Comparison of ENCODE assay signal across 1 cellular context in the genomic region with DNA sequence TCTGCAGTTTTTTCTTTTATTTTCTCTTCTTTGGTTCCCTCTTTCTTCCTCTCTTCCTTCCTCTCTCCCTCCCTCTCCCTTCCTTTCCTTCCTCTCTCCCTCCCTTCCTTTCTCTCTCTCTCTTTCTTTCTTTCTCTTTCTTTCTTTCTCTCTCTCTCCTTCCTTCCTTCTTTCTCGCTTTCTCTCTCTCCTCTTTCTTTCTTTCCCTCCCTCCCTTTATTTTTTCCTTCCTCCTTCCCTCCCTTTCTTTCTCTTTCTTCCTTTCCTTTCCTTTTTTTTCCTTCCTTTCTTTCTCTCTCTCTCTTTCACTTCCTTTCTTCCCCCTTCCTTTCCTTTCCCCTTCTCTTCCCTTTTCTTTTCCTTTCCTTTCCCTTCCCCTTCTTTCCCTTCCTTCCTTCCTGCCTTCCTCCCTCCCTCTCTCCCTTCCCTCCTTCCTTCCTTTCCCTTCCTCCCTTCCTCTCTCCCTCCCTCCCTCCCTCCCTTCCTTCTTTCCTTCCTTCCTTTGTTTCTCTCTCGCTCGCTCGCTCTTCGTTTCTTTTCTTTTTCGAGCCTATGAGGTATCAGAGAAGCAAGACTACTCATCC.
TF ChIP-seq lines count a peak whose summit lies in the region.

No MANE protein-coding gene starts in this region.

TF ChIP-seq in K562, 482 proteins besides CTCF, POLR2A, EP300 and RAD21 (continues in another document):
- TF ChIP-seq, protein P1, sequence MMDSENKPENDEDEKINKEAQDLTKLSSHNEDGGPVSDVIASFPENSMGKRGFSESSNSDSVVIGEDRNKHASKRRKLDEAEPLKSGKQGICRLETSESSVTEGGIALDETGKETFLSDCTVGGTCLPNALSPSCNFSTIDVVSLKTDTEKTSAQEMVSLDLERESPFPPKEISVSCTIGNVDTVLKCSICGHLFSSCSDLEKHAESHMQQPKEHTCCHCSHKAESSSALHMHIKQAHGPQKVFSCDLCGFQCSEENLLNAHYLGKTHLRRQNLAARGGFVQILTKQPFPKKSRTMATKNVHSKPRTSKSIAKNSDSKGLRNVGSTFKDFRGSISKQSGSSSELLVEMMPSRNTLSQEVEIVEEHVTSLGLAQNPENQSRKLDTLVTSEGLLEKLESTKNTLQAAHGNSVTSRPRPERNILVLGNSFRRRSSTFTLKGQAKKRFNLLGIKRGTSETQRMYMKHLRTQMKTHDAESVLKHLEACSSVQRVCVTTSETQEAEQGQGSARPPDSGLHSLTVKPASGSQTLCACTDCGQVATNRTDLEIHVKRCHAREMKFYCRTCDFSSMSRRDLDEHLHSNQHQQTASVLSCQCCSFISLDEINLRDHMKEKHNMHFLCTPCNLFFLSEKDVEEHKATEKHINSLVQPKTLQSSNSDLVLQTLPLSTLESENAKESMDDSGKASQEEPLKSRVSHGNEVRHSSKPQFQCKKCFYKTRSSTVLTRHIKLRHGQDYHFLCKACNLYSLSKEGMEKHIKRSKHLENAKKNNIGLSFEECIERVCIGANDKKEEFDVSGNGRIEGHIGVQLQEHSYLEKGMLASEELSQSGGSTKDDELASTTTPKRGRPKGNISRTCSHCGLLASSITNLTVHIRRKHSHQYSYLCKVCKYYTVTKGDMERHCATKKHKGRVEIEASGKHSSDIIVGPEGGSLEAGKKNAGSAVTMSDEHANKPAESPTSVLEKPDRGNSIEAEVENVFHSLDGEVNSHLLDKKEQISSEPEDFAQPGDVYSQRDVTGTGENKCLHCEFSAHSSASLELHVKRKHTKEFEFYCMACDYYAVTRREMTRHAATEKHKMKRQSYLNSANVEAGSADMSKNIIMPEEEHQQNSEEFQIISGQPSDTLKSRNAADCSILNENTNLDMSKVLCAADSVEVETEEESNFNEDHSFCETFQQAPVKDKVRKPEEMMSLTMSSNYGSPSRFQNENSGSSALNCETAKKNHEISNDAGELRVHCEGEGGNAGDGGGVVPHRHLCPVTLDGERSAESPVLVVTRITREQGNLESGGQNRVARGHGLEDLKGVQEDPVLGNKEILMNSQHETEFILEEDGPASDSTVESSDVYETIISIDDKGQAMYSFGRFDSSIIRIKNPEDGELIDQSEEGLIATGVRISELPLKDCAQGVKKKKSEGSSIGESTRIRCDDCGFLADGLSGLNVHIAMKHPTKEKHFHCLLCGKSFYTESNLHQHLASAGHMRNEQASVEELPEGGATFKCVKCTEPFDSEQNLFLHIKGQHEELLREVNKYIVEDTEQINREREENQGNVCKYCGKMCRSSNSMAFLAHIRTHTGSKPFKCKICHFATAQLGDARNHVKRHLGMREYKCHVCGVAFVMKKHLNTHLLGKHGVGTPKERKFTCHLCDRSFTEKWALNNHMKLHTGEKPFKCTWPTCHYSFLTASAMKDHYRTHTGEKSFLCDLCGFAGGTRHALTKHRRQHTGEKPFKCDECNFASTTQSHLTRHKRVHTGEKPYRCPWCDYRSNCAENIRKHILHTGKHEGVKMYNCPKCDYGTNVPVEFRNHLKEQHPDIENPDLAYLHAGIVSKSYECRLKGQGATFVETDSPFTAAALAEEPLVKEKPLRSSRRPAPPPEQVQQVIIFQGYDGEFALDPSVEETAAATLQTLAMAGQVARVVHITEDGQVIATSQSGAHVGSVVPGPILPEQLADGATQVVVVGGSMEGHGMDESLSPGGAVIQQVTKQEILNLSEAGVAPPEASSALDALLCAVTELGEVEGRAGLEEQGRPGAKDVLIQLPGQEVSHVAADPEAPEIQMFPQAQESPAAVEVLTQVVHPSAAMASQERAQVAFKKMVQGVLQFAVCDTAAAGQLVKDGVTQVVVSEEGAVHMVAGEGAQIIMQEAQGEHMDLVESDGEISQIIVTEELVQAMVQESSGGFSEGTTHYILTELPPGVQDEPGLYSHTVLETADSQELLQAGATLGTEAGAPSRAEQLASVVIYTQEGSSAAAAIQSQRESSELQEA (IDR thresholded peaks at IDR 0.05; ENCODE audit: low read depth), result no peak
- TF ChIP-seq NR2C1 (IDR thresholded peaks at IDR 0.05) (no peak), NR2C1 (tag; IDR thresholded peaks at IDR 0.05) (no peak), THRAP3 (IDR thresholded peaks at IDR 0.05; ENCODE audit: borderline replicate concordance) (peak; percentile 52; the same call in 1 of the 2 replicates), ZNF79 (CRISPR knock-in tag; IDR thresholded peaks at IDR 0.05; ENCODE audit: low read depth) (no peak), ZC3H4 (CRISPR knock-in tag; IDR thresholded peaks at IDR 0.05; ENCODE audit: borderline replicate concordance) (no peak), ZC3H11A (IDR thresholded peaks at IDR 0.05; ENCODE audit: low read depth, low read length) (no peak), TBP (optimal IDR thresholded peaks at IDR 0.05; ENCODE audit: low read depth, low read length) (no peak), MTA2 (IDR thresholded peaks at IDR 0.05; ENCODE audit: low read depth) (0 out of 2 replicates have a peak, but pooled peaks have one; percentile 14), NCOR1 (IDR thresholded peaks at IDR 0.05) (0 out of 2 replicates have a peak, but pooled peaks have one; percentile 16), RFX5 (IDR thresholded peaks at IDR 0.05; ENCODE audit: low read depth, low read length) (no peak), ZNF282 (CRISPR knock-in tag; IDR thresholded peaks at IDR 0.05) (no peak), MIER1 (IDR thresholded peaks at IDR 0.05; ENCODE audit: low read depth) (0 out of 2 replicates have a peak, but pooled peaks have one; percentile 41), NR2F6 (CRISPR knock-in tag; IDR thresholded peaks at IDR 0.05) (no peak), CHD2 (IDR thresholded peaks at IDR 0.05; ENCODE audit: low read depth, low read length) (no peak), MEF2D (tag; conservative IDR thresholded peaks at IDR 0.05; ENCODE audit: low read depth) (no peak), HLTF (IDR thresholded peaks at IDR 0.05) (no peak), CBX8 (IDR thresholded peaks at IDR 0.05; ENCODE audit: borderline replicate concordance, extremely low read depth, low read depth, low read length, poor library complexity, severe bottlenecking) (no peak), HMG20B (CRISPR knock-in tag; IDR thresholded peaks at IDR 0.05) (no peak), CREB1 (IDR thresholded peaks at IDR 0.05) (no peak), CREB1 (CRISPR knock-in tag; IDR thresholded peaks at IDR 0.05) (no peak), MTA1 (IDR thresholded peaks at IDR 0.05; ENCODE audit: borderline replicate concordance) (peak; percentile 32; the same call in 1 of the 2 replicates)
- TF ChIP-seq, protein P2, sequence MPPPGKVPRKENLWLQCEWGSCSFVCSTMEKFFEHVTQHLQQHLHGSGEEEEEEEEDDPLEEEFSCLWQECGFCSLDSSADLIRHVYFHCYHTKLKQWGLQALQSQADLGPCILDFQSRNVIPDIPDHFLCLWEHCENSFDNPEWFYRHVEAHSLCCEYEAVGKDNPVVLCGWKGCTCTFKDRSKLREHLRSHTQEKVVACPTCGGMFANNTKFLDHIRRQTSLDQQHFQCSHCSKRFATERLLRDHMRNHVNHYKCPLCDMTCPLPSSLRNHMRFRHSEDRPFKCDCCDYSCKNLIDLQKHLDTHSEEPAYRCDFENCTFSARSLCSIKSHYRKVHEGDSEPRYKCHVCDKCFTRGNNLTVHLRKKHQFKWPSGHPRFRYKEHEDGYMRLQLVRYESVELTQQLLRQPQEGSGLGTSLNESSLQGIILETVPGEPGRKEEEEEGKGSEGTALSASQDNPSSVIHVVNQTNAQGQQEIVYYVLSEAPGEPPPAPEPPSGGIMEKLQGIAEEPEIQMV (tag; conservative IDR thresholded peaks at IDR 0.05; ENCODE audit: low read depth), result no peak; the same call in 1 of the 2 replicates
- TF ChIP-seq, protein P3, sequence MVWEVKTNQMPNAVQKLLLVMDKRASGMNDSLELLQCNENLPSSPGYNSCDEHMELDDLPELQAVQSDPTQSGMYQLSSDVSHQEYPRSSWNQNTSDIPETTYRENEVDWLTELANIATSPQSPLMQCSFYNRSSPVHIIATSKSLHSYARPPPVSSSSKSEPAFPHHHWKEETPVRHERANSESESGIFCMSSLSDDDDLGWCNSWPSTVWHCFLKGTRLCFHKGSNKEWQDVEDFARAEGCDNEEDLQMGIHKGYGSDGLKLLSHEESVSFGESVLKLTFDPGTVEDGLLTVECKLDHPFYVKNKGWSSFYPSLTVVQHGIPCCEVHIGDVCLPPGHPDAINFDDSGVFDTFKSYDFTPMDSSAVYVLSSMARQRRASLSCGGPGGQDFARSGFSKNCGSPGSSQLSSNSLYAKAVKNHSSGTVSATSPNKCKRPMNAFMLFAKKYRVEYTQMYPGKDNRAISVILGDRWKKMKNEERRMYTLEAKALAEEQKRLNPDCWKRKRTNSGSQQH (CRISPR knock-in tag; IDR thresholded peaks at IDR 0.05), result peak; percentile 79; the same call in 1 of the 2 replicates
- TF ChIP-seq, protein P4, sequence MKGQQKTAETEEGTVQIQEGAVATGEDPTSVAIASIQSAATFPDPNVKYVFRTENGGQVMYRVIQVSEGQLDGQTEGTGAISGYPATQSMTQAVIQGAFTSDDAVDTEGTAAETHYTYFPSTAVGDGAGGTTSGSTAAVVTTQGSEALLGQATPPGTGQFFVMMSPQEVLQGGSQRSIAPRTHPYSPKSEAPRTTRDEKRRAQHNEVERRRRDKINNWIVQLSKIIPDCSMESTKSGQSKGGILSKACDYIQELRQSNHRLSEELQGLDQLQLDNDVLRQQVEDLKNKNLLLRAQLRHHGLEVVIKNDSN (CRISPR knock-in tag; IDR thresholded peaks at IDR 0.05), result no peak
- TF ChIP-seq, protein P5, sequence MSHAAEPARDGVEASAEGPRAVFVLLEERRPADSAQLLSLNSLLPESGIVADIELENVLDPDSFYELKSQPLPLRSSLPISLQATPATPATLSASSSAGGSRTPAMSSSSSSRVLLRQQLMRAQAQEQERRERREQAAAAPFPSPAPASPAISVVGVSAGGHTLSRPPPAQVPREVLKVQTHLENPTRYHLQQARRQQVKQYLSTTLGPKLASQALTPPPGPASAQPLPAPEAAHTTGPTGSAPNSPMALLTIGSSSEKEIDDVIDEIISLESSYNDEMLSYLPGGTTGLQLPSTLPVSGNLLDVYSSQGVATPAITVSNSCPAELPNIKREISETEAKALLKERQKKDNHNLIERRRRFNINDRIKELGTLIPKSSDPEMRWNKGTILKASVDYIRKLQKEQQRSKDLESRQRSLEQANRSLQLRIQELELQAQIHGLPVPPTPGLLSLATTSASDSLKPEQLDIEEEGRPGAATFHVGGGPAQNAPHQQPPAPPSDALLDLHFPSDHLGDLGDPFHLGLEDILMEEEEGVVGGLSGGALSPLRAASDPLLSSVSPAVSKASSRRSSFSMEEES (CRISPR knock-in tag; IDR thresholded peaks at IDR 0.05), result no peak
- TF ChIP-seq, protein P6, sequence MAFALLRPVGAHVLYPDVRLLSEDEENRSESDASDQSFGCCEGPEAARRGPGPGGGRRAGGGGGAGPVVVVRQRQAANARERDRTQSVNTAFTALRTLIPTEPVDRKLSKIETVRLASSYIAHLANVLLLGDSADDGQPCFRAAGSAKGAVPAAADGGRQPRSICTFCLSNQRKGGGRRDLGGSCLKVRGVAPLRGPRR (CRISPR knock-in tag; IDR thresholded peaks at IDR 0.05), result no peak
- TF ChIP-seq, protein P7, sequence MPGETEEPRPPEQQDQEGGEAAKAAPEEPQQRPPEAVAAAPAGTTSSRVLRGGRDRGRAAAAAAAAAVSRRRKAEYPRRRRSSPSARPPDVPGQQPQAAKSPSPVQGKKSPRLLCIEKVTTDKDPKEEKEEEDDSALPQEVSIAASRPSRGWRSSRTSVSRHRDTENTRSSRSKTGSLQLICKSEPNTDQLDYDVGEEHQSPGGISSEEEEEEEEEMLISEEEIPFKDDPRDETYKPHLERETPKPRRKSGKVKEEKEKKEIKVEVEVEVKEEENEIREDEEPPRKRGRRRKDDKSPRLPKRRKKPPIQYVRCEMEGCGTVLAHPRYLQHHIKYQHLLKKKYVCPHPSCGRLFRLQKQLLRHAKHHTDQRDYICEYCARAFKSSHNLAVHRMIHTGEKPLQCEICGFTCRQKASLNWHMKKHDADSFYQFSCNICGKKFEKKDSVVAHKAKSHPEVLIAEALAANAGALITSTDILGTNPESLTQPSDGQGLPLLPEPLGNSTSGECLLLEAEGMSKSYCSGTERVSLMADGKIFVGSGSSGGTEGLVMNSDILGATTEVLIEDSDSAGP (CRISPR knock-in tag; IDR thresholded peaks at IDR 0.05), result no peak
- TF ChIP-seq, protein P8, sequence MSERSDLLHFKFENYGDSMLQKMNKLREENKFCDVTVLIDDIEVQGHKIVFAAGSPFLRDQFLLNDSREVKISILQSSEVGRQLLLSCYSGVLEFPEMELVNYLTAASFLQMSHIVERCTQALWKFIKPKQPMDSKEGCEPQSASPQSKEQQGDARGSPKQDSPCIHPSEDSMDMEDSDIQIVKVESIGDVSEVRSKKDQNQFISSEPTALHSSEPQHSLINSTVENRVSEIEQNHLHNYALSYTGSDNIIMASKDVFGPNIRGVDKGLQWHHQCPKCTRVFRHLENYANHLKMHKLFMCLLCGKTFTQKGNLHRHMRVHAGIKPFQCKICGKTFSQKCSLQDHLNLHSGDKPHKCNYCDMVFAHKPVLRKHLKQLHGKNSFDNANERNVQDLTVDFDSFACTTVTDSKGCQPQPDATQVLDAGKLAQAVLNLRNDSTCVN (CRISPR knock-in tag; IDR thresholded peaks at IDR 0.05), result 0 out of 2 replicates have a peak, but pooled peaks have one; percentile 63
- TF ChIP-seq, protein P9, sequence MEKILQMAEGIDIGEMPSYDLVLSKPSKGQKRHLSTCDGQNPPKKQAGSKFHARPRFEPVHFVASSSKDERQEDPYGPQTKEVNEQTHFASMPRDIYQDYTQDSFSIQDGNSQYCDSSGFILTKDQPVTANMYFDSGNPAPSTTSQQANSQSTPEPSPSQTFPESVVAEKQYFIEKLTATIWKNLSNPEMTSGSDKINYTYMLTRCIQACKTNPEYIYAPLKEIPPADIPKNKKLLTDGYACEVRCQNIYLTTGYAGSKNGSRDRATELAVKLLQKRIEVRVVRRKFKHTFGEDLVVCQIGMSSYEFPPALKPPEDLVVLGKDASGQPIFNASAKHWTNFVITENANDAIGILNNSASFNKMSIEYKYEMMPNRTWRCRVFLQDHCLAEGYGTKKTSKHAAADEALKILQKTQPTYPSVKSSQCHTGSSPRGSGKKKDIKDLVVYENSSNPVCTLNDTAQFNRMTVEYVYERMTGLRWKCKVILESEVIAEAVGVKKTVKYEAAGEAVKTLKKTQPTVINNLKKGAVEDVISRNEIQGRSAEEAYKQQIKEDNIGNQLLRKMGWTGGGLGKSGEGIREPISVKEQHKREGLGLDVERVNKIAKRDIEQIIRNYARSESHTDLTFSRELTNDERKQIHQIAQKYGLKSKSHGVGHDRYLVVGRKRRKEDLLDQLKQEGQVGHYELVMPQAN (IDR thresholded peaks at IDR 0.05; ENCODE audit: borderline replicate concordance), result 0 out of 2 replicates have a peak, but pooled peaks have one; percentile 26
- TF ChIP-seq, protein P10, sequence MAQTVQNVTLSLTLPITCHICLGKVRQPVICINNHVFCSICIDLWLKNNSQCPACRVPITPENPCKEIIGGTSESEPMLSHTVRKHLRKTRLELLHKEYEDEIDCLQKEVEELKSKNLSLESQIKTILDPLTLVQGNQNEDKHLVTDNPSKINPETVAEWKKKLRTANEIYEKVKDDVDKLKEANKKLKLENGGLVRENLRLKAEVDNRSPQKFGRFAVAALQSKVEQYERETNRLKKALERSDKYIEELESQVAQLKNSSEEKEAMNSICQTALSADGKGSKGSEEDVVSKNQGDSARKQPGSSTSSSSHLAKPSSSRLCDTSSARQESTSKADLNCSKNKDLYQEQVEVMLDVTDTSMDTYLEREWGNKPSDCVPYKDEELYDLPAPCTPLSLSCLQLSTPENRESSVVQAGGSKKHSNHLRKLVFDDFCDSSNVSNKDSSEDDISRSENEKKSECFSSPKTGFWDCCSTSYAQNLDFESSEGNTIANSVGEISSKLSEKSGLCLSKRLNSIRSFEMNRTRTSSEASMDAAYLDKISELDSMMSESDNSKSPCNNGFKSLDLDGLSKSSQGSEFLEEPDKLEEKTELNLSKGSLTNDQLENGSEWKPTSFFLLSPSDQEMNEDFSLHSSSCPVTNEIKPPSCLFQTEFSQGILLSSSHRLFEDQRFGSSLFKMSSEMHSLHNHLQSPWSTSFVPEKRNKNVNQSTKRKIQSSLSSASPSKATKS (CRISPR knock-in tag; IDR thresholded peaks at IDR 0.05), result no peak
